ENCODE assay signal across 1 cellular context in the genomic region with DNA sequence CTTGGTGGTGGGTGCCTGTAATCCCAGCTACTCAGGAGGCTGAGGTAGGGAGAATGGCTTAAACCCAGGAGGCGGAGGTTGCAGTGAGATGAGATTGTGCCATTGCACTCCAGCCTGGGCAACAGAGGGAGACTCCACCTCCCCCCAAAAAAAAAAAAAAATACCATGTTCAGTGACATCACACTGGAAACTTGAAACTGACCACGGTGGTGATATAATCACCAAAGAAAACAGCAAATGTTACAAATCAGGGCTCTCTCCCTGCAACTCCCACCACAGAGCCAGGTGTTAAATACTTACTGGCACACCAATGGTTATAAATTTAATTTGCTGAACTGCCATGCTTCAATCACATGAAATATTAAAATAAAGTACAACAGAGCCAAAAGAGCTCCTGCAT.
TF ChIP-seq lines count a peak whose summit lies in the region.

No MANE protein-coding gene starts in this region.

TF ChIP-seq in HEK293, 187 proteins besides CTCF, POLR2A, EP300 and RAD21 (continued from another document and continues in another):
- TF ChIP-seq, protein P1, sequence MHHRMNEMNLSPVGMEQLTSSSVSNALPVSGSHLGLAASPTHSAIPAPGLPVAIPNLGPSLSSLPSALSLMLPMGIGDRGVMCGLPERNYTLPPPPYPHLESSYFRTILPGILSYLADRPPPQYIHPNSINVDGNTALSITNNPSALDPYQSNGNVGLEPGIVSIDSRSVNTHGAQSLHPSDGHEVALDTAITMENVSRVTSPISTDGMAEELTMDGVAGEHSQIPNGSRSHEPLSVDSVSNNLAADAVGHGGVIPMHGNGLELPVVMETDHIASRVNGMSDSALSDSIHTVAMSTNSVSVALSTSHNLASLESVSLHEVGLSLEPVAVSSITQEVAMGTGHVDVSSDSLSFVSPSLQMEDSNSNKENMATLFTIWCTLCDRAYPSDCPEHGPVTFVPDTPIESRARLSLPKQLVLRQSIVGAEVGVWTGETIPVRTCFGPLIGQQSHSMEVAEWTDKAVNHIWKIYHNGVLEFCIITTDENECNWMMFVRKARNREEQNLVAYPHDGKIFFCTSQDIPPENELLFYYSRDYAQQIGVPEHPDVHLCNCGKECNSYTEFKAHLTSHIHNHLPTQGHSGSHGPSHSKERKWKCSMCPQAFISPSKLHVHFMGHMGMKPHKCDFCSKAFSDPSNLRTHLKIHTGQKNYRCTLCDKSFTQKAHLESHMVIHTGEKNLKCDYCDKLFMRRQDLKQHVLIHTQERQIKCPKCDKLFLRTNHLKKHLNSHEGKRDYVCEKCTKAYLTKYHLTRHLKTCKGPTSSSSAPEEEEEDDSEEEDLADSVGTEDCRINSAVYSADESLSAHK (tag by site-specific recombination; IDR thresholded peaks at IDR 0.05) = peak; percentile 99
- TF ChIP-seq ZNF391 (tag by site-specific recombination; IDR thresholded peaks at IDR 0.05; ENCODE audit: borderline replicate concordance, low read depth) = peak; percentile 88; the same call in 1 of the 2 replicates
- TF ChIP-seq, protein P2, sequence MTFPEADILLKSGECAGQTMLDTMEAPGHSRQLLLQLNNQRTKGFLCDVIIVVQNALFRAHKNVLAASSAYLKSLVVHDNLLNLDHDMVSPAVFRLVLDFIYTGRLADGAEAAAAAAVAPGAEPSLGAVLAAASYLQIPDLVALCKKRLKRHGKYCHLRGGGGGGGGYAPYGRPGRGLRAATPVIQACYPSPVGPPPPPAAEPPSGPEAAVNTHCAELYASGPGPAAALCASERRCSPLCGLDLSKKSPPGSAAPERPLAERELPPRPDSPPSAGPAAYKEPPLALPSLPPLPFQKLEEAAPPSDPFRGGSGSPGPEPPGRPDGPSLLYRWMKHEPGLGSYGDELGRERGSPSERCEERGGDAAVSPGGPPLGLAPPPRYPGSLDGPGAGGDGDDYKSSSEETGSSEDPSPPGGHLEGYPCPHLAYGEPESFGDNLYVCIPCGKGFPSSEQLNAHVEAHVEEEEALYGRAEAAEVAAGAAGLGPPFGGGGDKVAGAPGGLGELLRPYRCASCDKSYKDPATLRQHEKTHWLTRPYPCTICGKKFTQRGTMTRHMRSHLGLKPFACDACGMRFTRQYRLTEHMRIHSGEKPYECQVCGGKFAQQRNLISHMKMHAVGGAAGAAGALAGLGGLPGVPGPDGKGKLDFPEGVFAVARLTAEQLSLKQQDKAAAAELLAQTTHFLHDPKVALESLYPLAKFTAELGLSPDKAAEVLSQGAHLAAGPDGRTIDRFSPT (tag by site-specific recombination; IDR thresholded peaks at IDR 0.05) = peak; percentile 61; the same call in 1 of the 2 replicates
- TF ChIP-seq, protein P3, sequence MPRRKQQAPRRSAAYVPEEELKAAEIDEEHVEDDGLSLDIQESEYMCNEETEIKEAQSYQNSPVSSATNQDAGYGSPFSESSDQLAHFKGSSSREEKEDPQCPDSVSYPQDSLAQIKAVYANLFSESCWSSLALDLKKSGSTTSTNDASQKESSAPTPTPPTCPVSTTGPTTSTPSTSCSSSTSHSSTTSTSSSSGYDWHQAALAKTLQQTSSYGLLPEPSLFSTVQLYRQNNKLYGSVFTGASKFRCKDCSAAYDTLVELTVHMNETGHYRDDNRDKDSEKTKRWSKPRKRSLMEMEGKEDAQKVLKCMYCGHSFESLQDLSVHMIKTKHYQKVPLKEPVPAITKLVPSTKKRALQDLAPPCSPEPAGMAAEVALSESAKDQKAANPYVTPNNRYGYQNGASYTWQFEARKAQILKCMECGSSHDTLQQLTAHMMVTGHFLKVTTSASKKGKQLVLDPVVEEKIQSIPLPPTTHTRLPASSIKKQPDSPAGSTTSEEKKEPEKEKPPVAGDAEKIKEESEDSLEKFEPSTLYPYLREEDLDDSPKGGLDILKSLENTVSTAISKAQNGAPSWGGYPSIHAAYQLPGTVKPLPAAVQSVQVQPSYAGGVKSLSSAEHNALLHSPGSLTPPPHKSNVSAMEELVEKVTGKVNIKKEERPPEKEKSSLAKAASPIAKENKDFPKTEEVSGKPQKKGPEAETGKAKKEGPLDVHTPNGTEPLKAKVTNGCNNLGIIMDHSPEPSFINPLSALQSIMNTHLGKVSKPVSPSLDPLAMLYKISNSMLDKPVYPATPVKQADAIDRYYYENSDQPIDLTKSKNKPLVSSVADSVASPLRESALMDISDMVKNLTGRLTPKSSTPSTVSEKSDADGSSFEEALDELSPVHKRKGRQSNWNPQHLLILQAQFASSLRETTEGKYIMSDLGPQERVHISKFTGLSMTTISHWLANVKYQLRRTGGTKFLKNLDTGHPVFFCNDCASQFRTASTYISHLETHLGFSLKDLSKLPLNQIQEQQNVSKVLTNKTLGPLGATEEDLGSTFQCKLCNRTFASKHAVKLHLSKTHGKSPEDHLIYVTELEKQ (tag by site-specific recombination; IDR thresholded peaks at IDR 0.05; ENCODE audit: borderline replicate concordance) = peak; percentile 93
- TF ChIP-seq GFI1B (tag by site-specific recombination; IDR thresholded peaks at IDR 0.05) = peak; percentile 99
- TF ChIP-seq ZNF16 (tag by site-specific recombination; IDR thresholded peaks at IDR 0.05; ENCODE audit: low read depth) = no peak
- no peak for TF ChIP-seq ZNF776 (tag by site-specific recombination; IDR thresholded peaks at IDR 0.05; ENCODE audit: borderline replicate concordance)
- no peak for TF ChIP-seq RBAK (tag by site-specific recombination; IDR thresholded peaks at IDR 0.05)
- TF ChIP-seq HOXD13 (CRISPR knock-in tag; IDR thresholded peaks at IDR 0.05; ENCODE audit: borderline replicate concordance) = no peak
- no peak for TF ChIP-seq EGR2 (tag by site-specific recombination; IDR thresholded peaks at IDR 0.05; ENCODE audit: low read depth)
- TF ChIP-seq ZNF10 (tag by site-specific recombination; IDR thresholded peaks at IDR 0.05) = peak; percentile 76; the same call in 1 of the 2 replicates
- TF ChIP-seq ZNF837 (tag by site-specific recombination; IDR thresholded peaks at IDR 0.05) = no peak
- TF ChIP-seq ZNF433 (tag by site-specific recombination; IDR thresholded peaks at IDR 0.05; ENCODE audit: low read depth) = no peak
- TF ChIP-seq ZFP69B (tag by site-specific recombination; IDR thresholded peaks at IDR 0.05) = peak; percentile 68
- no peak for TF ChIP-seq ZNF830 (tag by site-specific recombination; IDR thresholded peaks at IDR 0.05; ENCODE audit: low read depth)
- no peak for TF ChIP-seq ZNF548 (tag by site-specific recombination; IDR thresholded peaks at IDR 0.05)
- TF ChIP-seq SALL2 (tag by site-specific recombination; IDR thresholded peaks at IDR 0.05; ENCODE audit: borderline replicate concordance) = no peak
- no peak for TF ChIP-seq ZNF416 (tag by site-specific recombination; IDR thresholded peaks at IDR 0.05)
- no peak for TF ChIP-seq ZNF23 (tag by site-specific recombination; IDR thresholded peaks at IDR 0.05; ENCODE audit: borderline replicate concordance)
- TF ChIP-seq ZNF138 (tag by site-specific recombination; IDR thresholded peaks at IDR 0.05; ENCODE audit: borderline replicate concordance) = no peak
- TF ChIP-seq, protein P4, sequence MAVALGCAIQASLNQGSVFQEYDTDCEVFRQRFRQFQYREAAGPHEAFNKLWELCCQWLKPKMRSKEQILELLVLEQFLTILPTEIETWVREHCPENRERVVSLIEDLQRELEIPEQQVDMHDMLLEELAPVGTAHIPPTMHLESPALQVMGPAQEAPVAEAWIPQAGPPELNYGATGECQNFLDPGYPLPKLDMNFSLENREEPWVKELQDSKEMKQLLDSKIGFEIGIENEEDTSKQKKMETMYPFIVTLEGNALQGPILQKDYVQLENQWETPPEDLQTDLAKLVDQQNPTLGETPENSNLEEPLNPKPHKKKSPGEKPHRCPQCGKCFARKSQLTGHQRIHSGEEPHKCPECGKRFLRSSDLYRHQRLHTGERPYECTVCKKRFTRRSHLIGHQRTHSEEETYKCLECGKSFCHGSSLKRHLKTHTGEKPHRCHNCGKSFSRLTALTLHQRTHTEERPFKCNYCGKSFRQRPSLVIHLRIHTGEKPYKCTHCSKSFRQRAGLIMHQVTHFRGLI (tag by site-specific recombination; IDR thresholded peaks at IDR 0.05) = no peak
- no peak for TF ChIP-seq ZSCAN16 (tag by site-specific recombination; IDR thresholded peaks at IDR 0.05)
- no peak for TF ChIP-seq PBX3 (CRISPR knock-in tag; IDR thresholded peaks at IDR 0.05)
- TF ChIP-seq, protein P5, sequence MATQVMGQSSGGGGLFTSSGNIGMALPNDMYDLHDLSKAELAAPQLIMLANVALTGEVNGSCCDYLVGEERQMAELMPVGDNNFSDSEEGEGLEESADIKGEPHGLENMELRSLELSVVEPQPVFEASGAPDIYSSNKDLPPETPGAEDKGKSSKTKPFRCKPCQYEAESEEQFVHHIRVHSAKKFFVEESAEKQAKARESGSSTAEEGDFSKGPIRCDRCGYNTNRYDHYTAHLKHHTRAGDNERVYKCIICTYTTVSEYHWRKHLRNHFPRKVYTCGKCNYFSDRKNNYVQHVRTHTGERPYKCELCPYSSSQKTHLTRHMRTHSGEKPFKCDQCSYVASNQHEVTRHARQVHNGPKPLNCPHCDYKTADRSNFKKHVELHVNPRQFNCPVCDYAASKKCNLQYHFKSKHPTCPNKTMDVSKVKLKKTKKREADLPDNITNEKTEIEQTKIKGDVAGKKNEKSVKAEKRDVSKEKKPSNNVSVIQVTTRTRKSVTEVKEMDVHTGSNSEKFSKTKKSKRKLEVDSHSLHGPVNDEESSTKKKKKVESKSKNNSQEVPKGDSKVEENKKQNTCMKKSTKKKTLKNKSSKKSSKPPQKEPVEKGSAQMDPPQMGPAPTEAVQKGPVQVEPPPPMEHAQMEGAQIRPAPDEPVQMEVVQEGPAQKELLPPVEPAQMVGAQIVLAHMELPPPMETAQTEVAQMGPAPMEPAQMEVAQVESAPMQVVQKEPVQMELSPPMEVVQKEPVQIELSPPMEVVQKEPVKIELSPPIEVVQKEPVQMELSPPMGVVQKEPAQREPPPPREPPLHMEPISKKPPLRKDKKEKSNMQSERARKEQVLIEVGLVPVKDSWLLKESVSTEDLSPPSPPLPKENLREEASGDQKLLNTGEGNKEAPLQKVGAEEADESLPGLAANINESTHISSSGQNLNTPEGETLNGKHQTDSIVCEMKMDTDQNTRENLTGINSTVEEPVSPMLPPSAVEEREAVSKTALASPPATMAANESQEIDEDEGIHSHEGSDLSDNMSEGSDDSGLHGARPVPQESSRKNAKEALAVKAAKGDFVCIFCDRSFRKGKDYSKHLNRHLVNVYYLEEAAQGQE (tag by site-specific recombination; IDR thresholded peaks at IDR 0.05) = peak; percentile 47
- 0 out of 2 replicates have a peak, but pooled peaks have one; percentile 44 for TF ChIP-seq ZNF501 (tag by site-specific recombination; IDR thresholded peaks at IDR 0.05)
- TF ChIP-seq, protein P6, sequence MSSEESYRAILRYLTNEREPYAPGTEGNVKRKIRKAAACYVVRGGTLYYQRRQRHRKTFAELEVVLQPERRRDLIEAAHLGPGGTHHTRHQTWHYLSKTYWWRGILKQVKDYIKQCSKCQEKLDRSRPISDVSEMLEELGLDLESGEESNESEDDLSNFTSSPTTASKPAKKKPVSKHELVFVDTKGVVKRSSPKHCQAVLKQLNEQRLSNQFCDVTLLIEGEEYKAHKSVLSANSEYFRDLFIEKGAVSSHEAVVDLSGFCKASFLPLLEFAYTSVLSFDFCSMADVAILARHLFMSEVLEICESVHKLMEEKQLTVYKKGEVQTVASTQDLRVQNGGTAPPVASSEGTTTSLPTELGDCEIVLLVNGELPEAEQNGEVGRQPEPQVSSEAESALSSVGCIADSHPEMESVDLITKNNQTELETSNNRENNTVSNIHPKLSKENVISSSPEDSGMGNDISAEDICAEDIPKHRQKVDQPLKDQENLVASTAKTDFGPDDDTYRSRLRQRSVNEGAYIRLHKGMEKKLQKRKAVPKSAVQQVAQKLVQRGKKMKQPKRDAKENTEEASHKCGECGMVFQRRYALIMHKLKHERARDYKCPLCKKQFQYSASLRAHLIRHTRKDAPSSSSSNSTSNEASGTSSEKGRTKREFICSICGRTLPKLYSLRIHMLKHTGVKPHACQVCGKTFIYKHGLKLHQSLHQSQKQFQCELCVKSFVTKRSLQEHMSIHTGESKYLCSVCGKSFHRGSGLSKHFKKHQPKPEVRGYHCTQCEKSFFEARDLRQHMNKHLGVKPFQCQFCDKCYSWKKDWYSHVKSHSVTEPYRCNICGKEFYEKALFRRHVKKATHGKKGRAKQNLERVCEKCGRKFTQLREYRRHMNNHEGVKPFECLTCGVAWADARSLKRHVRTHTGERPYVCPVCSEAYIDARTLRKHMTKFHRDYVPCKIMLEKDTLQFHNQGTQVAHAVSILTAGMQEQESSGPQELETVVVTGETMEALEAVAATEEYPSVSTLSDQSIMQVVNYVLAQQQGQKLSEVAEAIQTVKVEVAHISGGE (tag by site-specific recombination; conservative IDR thresholded peaks at IDR 0.05; ENCODE audit: low read depth) = no peak
- TF ChIP-seq BCL11B (tag by site-specific recombination; IDR thresholded peaks at IDR 0.05; ENCODE audit: low read depth) = no peak
- no peak for TF ChIP-seq ZBTB7A (tag by site-specific recombination; IDR thresholded peaks at IDR 0.05; ENCODE audit: low read depth)
- TF ChIP-seq KLF17 (tag by site-specific recombination; IDR thresholded peaks at IDR 0.05) = peak; percentile 86
- TF ChIP-seq ZBTB20 (tag by site-specific recombination; IDR thresholded peaks at IDR 0.05) = no peak
- no peak for TF ChIP-seq ZNF248 (tag by site-specific recombination; IDR thresholded peaks at IDR 0.05)
- no peak for TF ChIP-seq ZNF585B (tag by site-specific recombination; IDR thresholded peaks at IDR 0.05)
- peak; percentile 95 for TF ChIP-seq ZBTB21 (tag by site-specific recombination; IDR thresholded peaks at IDR 0.05)
- TF ChIP-seq ZNF791 (tag by site-specific recombination; IDR thresholded peaks at IDR 0.05) = no peak
- TF ChIP-seq ZNF48 (tag by site-specific recombination; IDR thresholded peaks at IDR 0.05) = no peak
- TF ChIP-seq ZNF514 (tag by site-specific recombination; IDR thresholded peaks at IDR 0.05) = no peak
- TF ChIP-seq ZNF677 (tag by site-specific recombination; IDR thresholded peaks at IDR 0.05) = no peak
- peak; percentile 30; the same call in 1 of the 2 replicates for TF ChIP-seq ZNF239 (tag by site-specific recombination; IDR thresholded peaks at IDR 0.05)
- TF ChIP-seq GLI2 (tag by site-specific recombination; IDR thresholded peaks at IDR 0.05; ENCODE audit: borderline replicate concordance, low read depth) = peak; percentile 58; the same call in 1 of the 2 replicates
